ENCODE assay signal across 8 cellular contexts in the genomic region with DNA sequence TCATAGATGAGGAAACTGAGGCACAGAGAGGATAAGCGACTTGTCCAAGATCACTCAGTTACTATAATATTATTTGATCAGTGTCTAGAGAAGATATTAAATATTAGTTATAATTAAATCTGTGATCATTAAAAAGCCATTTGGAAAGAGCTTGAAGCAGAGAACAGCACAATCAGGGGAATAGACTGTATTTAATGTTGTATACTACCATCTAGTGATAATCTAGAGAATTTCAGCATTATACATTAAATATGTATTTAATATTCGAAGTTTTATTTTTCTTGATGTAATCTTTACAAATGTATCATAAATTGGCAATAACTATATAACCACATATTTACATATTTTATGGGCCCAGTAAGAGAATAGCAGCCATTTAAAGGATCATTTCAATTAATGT. TPM values are rescaled to one million over a fixed set of nuclear protein-coding genes. Genes with fewer than 3 reads are reported as not detected.
DNase-seq lines count a peak whose midpoint lies in the region; ATAC-seq, FAIRE-seq and TF ChIP-seq lines count a peak whose summit lies in the region.

No MANE protein-coding gene starts in this region.

- ATAC-seq in gastrocnemius medialis (peak; percentile 39 to 60), GM21737 (IDR thresholded peaks at IDR 0.05; ENCODE audit: unreplicated experiment) (no peak)

- no peak overlapping the region for H3K27ac Mint-ChIP-seq in immature natural killer cell

- H3K9me3 Mint-ChIP-seq in immature natural killer cell: no peaks in the 10 kb centered on the region

- no peaks in the 10 kb centered on the region for H3K4me1 Mint-ChIP-seq in immature natural killer cell

- H3K36me3 Mint-ChIP-seq in immature natural killer cell: no peaks in the 10 kb centered on the region

- H3K9me3 ChIP-seq in gastrocnemius medialis: no peaks in the 10 kb centered on the region

- H3K27ac ChIP-seq in gastrocnemius medialis: no peak overlapping the region

- peaks cover 0 to 2% (median 1%) of the 10 kb centered on the region in 3 donors for H3K27me3 Mint-ChIP-seq in immature natural killer cell (ENCODE audit: low read depth in 3 of 3)

- H3K4me3 ChIP-seq in choroid plexus epithelial cell (ENCODE audit: low read depth, low read length) (no peak overlapping the region), gastrocnemius medialis (no peak overlapping the region)

- in situ Hi-C loops in gastrocnemius medialis (cut with MboI; ENCODE audit: low sequenced_read_pairs in 4 of 4): loop anchor here (5.0 to 25.0 kb wide), 4 partner anchors 67 to 234 kb away; a partner anchor contains a TSS

- DNase-seq in CD1c-positive myeloid dendritic cell (ENCODE audit: extremely low spot score) (peak; percentile 44), GM20000 (ENCODE audit: low spot score) (peak; percentile 36), NCI-H2196 treated with DMSO at 0.1 percent for 48 hours (lab: John Stamatoyannopoulos, UW; ENCODE audit: unreplicated experiment) (peak; percentile 35), choroid plexus epithelial cell (ENCODE audit: low read depth) (peak; percentile 65), gastrocnemius medialis (no peak), immature natural killer cell (no peak), GM19239 (ENCODE audit: insufficient read length, low spot score) (no peak)

- intact Hi-C loops in gastrocnemius medialis (cut with DNase I; ENCODE audit: low total_unique reads): loop anchor here (1.0 to 5.0 kb wide), 2 partner anchors 74 to 237 kb away; no protein-coding TSS in a partner anchor

- no peak for TF ChIP-seq POLR2A in gastrocnemius medialis (IDR thresholded peaks at IDR 0.05)

- H3K36me3 ChIP-seq in gastrocnemius medialis: no peaks in the 10 kb centered on the region

- H3K27me3 ChIP-seq in gastrocnemius medialis: no peaks in the 10 kb centered on the region

- TF ChIP-seq CTCF in GM20000 (IDR thresholded peaks at IDR 0.05; ENCODE audit: extremely low read depth, missing control alignments): no peak
- TF ChIP-seq CTCF in choroid plexus epithelial cell (conservative IDR thresholded peaks at IDR 0.05; ENCODE audit: low read depth, low read length): peak; percentile 45
- TF ChIP-seq CTCF in gastrocnemius medialis (IDR thresholded peaks at IDR 0.05 in 4 of 5, conservative IDR thresholded peaks at IDR 0.05 in 1 of 5): peak in 4 of 5 experiments; percentile 34 to 51 (median 40)

- no peaks in the 10 kb centered on the region for H3K4me1 ChIP-seq in gastrocnemius medialis

- H3K4me3 Mint-ChIP-seq in immature natural killer cell: no peak overlapping the region

- FAIRE-seq in GM19239 (lab: Jason Lieb, UNC): no peak

RNA-seq across cellular contexts. Expression of a gene that starts 37.7 kb away (rescaled TPM):
- total RNA-seq in gastrocnemius medialis: not detected
- polyA plus RNA-seq in immature natural killer cell: not detected

Comparison
In these comparisons a context has a peak if more than half of its experiments do, and no peak if none do; other contexts are left out.
1. DNase-seq: peak in CD1c-positive myeloid dendritic cell (single experiment), GM20000 (single experiment), NCI-H2196 treated with DMSO at 0.1 percent for 48 hours (single experiment) and choroid plexus epithelial cell (single experiment); none in gastrocnemius medialis (0 of 2), immature natural killer cell (0 of 3) and GM19239 (single experiment).